In genomic region chr17:77285594-77286390, GRCh38 we compare ENCODE assay signal across 8 cellular contexts.
DNase-seq lines count a peak whose midpoint lies in the region; ATAC-seq and TF ChIP-seq lines count a peak whose summit lies in the region.

No MANE protein-coding gene starts in this region.

- H3K4me2 ChIP-seq in smooth muscle cell, result peak overlapping the region; percentile 80

- H3F3A ChIP-seq in smooth muscle cell (ENCODE audit: low read depth), result peaks cover 26% of the 10 kb centered on the region

- POLR2A ChIA-PET in activated CD8-positive, alpha-beta T cell treated with anti-CD3 and anti-CD28 coated beads, Interleukin-2, amount 10 ng/mL, durations not matched to agents 7 days and 5 days (lab: Charles Lee), result no interaction called here

- H3K27me3 Mint-ChIP-seq in activated CD8-positive, alpha-beta T cell treated with anti-CD3 and anti-CD28 coated beads, Interleukin-2, amount 10 ng/mL, durations not matched to agents 7 days and 5 days (ENCODE audit: low read depth), result peaks cover 21% of the 10 kb centered on the region

- H3K4me1 Mint-ChIP-seq in activated CD8-positive, alpha-beta T cell treated with anti-CD3 and anti-CD28 coated beads, Interleukin-2, amount 10 ng/mL, durations not matched to agents 7 days and 5 days (ENCODE audit: low read depth), result peaks cover 13% of the 10 kb centered on the region

- H3K27ac ChIP-seq in smooth muscle cell (ENCODE audit: low read depth), result peak overlapping the region; percentile 97

- H3K9me3 ChIP-seq in smooth muscle cell (replicated peaks; ENCODE audit: low read depth), result no peaks in the 10 kb centered on the region

- H3K9ac ChIP-seq in smooth muscle cell (ENCODE audit: low read depth), result peak overlapping the region; percentile 76

- WGBS in smooth muscle cell (ENCODE audit: low lambda C conversion rate), result 35% methylated on average over 34 of the region's 34 CpGs

- peak; percentile 86 for DNase-seq in HT-29 (ENCODE audit: low spot score)
- DNase-seq in SKM-1 treated with dmso at 0.1 percent for 144 hours (lab: John Stamatoyannopoulos, UW; ENCODE audit: unreplicated experiment), result peak; percentile 64
- peak; percentile 68 for DNase-seq in left cardiac atrium
- peak; percentile 58 for DNase-seq in smooth muscle cell (lab: John Stamatoyannopoulos, UW; ENCODE audit: unreplicated experiment)
- no peak for DNase-seq in NCI-H748 treated with DMSO at 0.1 percent for 48 hours (lab: John Stamatoyannopoulos, UW)
- DNase-seq in activated CD8-positive, alpha-beta T cell treated with anti-CD3 and anti-CD28 coated beads, Interleukin-2, amount 10 ng/mL, durations not matched to agents 7 days and 5 days, result no peak

- H3K27me3 ChIP-seq in smooth muscle cell (ENCODE audit: low read depth), result no peaks in the 10 kb centered on the region

- CTCF ChIA-PET in activated CD8-positive, alpha-beta T cell treated with anti-CD3 and anti-CD28 coated beads, Interleukin-2, amount 10 ng/mL, durations not matched to agents 7 days and 5 days (lab: Charles Lee), result interaction anchor here (0.7 to 1.0 kb wide), 2 partner anchors 10 to 540 kb away, joined by 3 read pairs; no protein-coding TSS in a partner anchor

- no peak overlapping the region for H2AFZ ChIP-seq in smooth muscle cell (ENCODE audit: low read depth)

- no peaks in the 10 kb centered on the region for H4K20me1 ChIP-seq in smooth muscle cell (ENCODE audit: low read depth)

- no peak for TF ChIP-seq CTCF in smooth muscle cell (IDR thresholded peaks at IDR 0.05; ENCODE audit: borderline replicate concordance, insufficient read depth, poor library complexity, severe bottlenecking)

- ATAC-seq in left cardiac atrium (peak in 1 of 2 donors; percentile 11), HG03175 (IDR thresholded peaks at IDR 0.05; ENCODE audit: unreplicated experiment) (no peak), HG02981 (IDR thresholded peaks at IDR 0.05; ENCODE audit: unreplicated experiment) (no peak)
- ATAC-seq in activated CD8-positive, alpha-beta T cell treated with anti-CD3 and anti-CD28 coated beads, Interleukin-2, amount 10 ng/mL, durations not matched to agents 7 days and 5 days, result no peak

- H3K9me3 Mint-ChIP-seq in activated CD8-positive, alpha-beta T cell treated with anti-CD3 and anti-CD28 coated beads, Interleukin-2, amount 10 ng/mL, durations not matched to agents 7 days and 5 days (ENCODE audit: insufficient read depth), result no peaks in the 10 kb centered on the region

- peaks cover 45% of the 10 kb centered on the region for H3K4me1 ChIP-seq in smooth muscle cell (ENCODE audit: low read depth)

- H3K36me3 ChIP-seq in smooth muscle cell (ENCODE audit: low read depth), result no peaks in the 10 kb centered on the region

- no peak overlapping the region for H3K27ac Mint-ChIP-seq in activated CD8-positive, alpha-beta T cell treated with anti-CD3 and anti-CD28 coated beads, Interleukin-2, amount 10 ng/mL, durations not matched to agents 7 days and 5 days

- H3K4me3 ChIP-seq in smooth muscle cell, result no peak overlapping the region

- H3K36me3 Mint-ChIP-seq in activated CD8-positive, alpha-beta T cell treated with anti-CD3 and anti-CD28 coated beads, Interleukin-2, amount 10 ng/mL, durations not matched to agents 7 days and 5 days (ENCODE audit: low read depth), result no peaks in the 10 kb centered on the region

- H3K4me3 Mint-ChIP-seq in activated CD8-positive, alpha-beta T cell treated with anti-CD3 and anti-CD28 coated beads, Interleukin-2, amount 10 ng/mL, durations not matched to agents 7 days and 5 days, result no peak overlapping the region

- intact Hi-C loops in left cardiac atrium (cut with DNase I), result no loop called here

- peaks cover 3% of the 10 kb centered on the region for H3K79me2 ChIP-seq in smooth muscle cell (ENCODE audit: low read depth)

Comparison
In these comparisons a context has a peak if more than half of its experiments do, and no peak if none do; other contexts are left out.
1. DNase-seq: peak in HT-29 (single experiment), SKM-1 treated with dmso at 0.1 percent for 144 hours (single experiment), left cardiac atrium (single experiment) and smooth muscle cell (single experiment); none in NCI-H748 treated with DMSO at 0.1 percent for 48 hours (single experiment) and activated CD8-positive, alpha-beta T cell treated with anti-CD3 and anti-CD28 coated beads, Interleukin-2, amount 10 ng/mL, durations not matched to agents 7 days and 5 days (single experiment).